In genomic region chr15:50354838-50355611, GRCh38 we compare ENCODE assay signal across 8 cellular contexts. TPM values are rescaled to one million over a fixed set of nuclear protein-coding genes. Genes with fewer than 3 reads are reported as not detected.
A peak's percentile ranks its signal among the peaks of the same experiment; 100 is the strongest.
DNase-seq lines count a peak whose midpoint lies in the region; ATAC-seq and TF ChIP-seq lines count a peak whose summit lies in the region.

GABPB1 (minus strand) TSS chr15:50355198; CDS start chr15:50309798, 45,400 bp downstream.

- under 1% methylated on average over 69 of the region's 69 CpGs for WGBS in liver

- ATAC-seq in GM19324 (IDR thresholded peaks at IDR 0.05; ENCODE audit: low FRiP score, unreplicated experiment), result peak; percentile 53
- peak; percentile 37 for ATAC-seq in HG03520 (IDR thresholded peaks at IDR 0.05; ENCODE audit: unreplicated experiment)

- peak within 1 kb of the TSS; percentile 96 to 100 for H3K9ac ChIP-seq in liver (ENCODE audit: low read depth in 1 of 2, low read length in 2 of 2)

- peak within 1 kb of the TSS; percentile 99 to 100 for H3K27ac ChIP-seq in liver (ENCODE audit: low read depth in 1 of 2, low read length in 2 of 2)

- no peaks in the 10 kb centered on the region for H3K27me3 ChIP-seq in liver (ENCODE audit: control insufficient read depth in 4 of 4, insufficient read depth in 4 of 4, low read length in 3 of 4)

- H3K9me3 ChIP-seq in liver (ENCODE audit: control insufficient read depth in 4 of 4, low read length in 3 of 4), result no peaks in the 10 kb centered on the region

- no peak for TF ChIP-seq CTCF in liver (IDR thresholded peaks at IDR 0.05; ENCODE audit: low read depth, low read length, missing input control)

- peaks cover 0 to 2% (median under 1%) of the 10 kb centered on the region in 4 donors for H3K36me3 ChIP-seq in liver (ENCODE audit: control insufficient read depth in 4 of 4, insufficient read depth in 3 of 4, low read depth in 1 of 4, low read length in 3 of 4)

- DNase-seq in Ammon's horn (ENCODE audit: low spot score) (peak; percentile 88), NCI-H748 (lab: John Stamatoyannopoulos, UW; ENCODE audit: unreplicated experiment) (peak; percentile 91), dermis blood vessel endothelial cell (peak; percentile 96)
- DNase-seq in activated CD4-positive, alpha-beta T cell treated with anti-CD3 and anti-CD28 coated beads, Interleukin-2, amount 50 U/mL, for 48 hours, result peak; percentile 87 to 89
- DNase-seq in stimulated activated CD4-positive, alpha-beta T cell treated with anti-CD3 and anti-CD28 coated beads, Interleukin-4, amount 100 ng/mL, for 1 hour, result peak; percentile 87

- TF ChIP-seq RAD21 in liver (IDR thresholded peaks at IDR 0.05), result peak in 1 of 2 donors; percentile 32

- H3K4me1 ChIP-seq in liver (ENCODE audit: control insufficient read depth in 4 of 4, insufficient read depth in 4 of 4, low read length in 3 of 4), result peaks cover 5 to 32% (median 18%) of the 10 kb centered on the region in 4 donors

- peak within 1 kb of the TSS; percentile 66 to 98 (median 95) for H3K4me3 ChIP-seq in liver (ENCODE audit: low read depth in 1 of 3, low read length in 3 of 3)

TF ChIP-seq in liver, 16 proteins besides CTCF, POLR2A, EP300 and RAD21:
- TF ChIP-seq YY1 (IDR thresholded peaks at IDR 0.05) (peak; percentile 87), ZBTB33 (IDR thresholded peaks at IDR 0.05) (peak; percentile 23), HNF4A (conservative IDR thresholded peaks at IDR 0.05) (peak in 1 of 2 donors; percentile 13), REST (IDR thresholded peaks at IDR 0.05) (peak; percentile 59), EGR1 (IDR thresholded peaks at IDR 0.05; ENCODE audit: low read depth in 2 of 2) (peak; percentile 46 to 49), TAF1 (conservative IDR thresholded peaks at IDR 0.05) (peak; percentile 64), GABPA (IDR thresholded peaks at IDR 0.05 in 1 of 2, conservative IDR thresholded peaks at IDR 0.05 in 1 of 2) (peak; percentile 80 to 91), FOXA1 (IDR thresholded peaks at IDR 0.05) (peak; percentile 6), RXRA (IDR thresholded peaks at IDR 0.05) (peak in 1 of 2 donors; percentile 35), ATF3 (IDR thresholded peaks at IDR 0.05) (no peak), JUND (IDR thresholded peaks at IDR 0.05) (no peak), HNF4G (IDR thresholded peaks at IDR 0.05) (no peak), MAX (IDR thresholded peaks at IDR 0.05) (peak; percentile 47), FOXA2 (IDR thresholded peaks at IDR 0.05) (peak; percentile 0), SP1 (IDR thresholded peaks at IDR 0.05) (peak; percentile 39), NR2F2 (IDR thresholded peaks at IDR 0.05) (peak; percentile 59)

RNA-seq across cellular contexts. Expression of gene GABPB1, which starts in this region (rescaled TPM):
- total RNA-seq in dermis blood vessel endothelial cell, result 110 and 113 TPM in 2 replicates
- total RNA-seq in liver, result 10 to 100 TPM; 14.6 to 23.6 TPM
- polyA plus RNA-seq in liver, result 1 to 10 TPM; 4.4 to 5.0 TPM

Comparison
In these comparisons a context has a peak if more than half of its experiments do, and no peak if none do; other contexts are left out.
1. Peak in every context shown above with its lines: DNase-seq, ATAC-seq, H3K4me3 ChIP-seq and H3K27ac ChIP-seq.